1 cellular context compared by ENCODE assay signal in the genomic region with DNA sequence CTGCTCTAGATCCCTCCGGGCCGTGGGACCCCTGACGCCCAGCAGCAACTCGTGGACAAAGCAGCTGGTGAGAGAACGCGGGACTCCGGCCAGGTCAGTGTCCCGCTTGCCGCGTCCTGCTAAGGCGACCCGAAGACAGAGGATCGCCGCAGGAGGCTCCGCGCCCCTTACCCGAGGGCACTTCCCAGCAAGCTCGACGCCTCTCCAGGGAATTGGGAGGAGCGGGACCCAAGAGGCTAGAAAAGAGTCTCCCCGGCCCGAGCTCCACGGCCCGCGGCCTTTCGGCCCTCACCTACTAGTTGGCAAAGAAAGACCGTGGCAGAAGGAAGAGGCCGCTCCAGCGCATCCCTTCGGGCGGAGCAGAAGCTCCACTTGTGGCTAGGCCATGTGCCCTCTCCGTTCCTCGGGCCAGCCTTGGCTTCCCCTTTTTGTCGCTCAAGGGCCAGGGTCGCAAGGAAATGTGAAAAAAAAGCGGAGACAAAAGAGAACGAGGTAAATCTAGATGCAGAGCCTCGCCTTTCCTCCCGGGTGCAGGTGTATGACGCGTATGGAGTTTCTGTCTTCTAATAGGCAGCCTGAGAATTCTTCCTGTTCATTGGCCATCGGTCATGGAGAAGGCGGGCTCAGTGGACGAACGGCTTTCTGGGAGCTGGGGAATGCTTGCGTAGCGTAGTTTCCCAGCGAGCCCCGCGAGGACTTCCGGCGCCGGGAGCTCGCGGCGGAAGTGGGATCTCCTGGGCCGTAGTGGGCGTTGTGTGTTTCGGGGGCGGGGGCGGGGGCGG.
TF ChIP-seq lines count a peak whose summit lies in the region.

Gene ZNF213 (plus strand): TSS at position 692 of the 782 bp plus-strand sequence. CDS start 2,252 bp downstream, outside the sequence.

TF ChIP-seq in HepG2, 621 proteins besides CTCF, POLR2A, EP300 and RAD21 (continued from another document and continues in another):
- peak; percentile 63; the same call in 1 of the 2 replicates for TF ChIP-seq ZNF142 (CRISPR knock-in tag; IDR thresholded peaks at IDR 0.05)
- no peak for TF ChIP-seq SMARCE1 (IDR thresholded peaks at IDR 0.05; ENCODE audit: borderline replicate concordance)
- TF ChIP-seq, protein P1, sequence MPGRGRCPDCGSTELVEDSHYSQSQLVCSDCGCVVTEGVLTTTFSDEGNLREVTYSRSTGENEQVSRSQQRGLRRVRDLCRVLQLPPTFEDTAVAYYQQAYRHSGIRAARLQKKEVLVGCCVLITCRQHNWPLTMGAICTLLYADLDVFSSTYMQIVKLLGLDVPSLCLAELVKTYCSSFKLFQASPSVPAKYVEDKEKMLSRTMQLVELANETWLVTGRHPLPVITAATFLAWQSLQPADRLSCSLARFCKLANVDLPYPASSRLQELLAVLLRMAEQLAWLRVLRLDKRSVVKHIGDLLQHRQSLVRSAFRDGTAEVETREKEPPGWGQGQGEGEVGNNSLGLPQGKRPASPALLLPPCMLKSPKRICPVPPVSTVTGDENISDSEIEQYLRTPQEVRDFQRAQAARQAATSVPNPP (CRISPR knock-in tag; IDR thresholded peaks at IDR 0.05) = 0 out of 2 replicates have a peak, but pooled peaks have one; percentile 49
- no peak for TF ChIP-seq BORCS8-MEF2B (CRISPR knock-in tag; IDR thresholded peaks at IDR 0.05)
- TF ChIP-seq ATF6 (CRISPR knock-in tag; conservative IDR thresholded peaks at IDR 0.05) = no peak
- peak; percentile 90 for TF ChIP-seq POLR2AphosphoS5 (IDR thresholded peaks at IDR 0.05; ENCODE audit: low read depth, low read length)
- no peak for TF ChIP-seq ZNF781 (CRISPR knock-in tag; IDR thresholded peaks at IDR 0.05; ENCODE audit: borderline replicate concordance, not compliant biosample characterization)
- no peak for TF ChIP-seq ZBTB26 (CRISPR knock-in tag; IDR thresholded peaks at IDR 0.05; ENCODE audit: borderline replicate concordance)
- TF ChIP-seq, protein P2, sequence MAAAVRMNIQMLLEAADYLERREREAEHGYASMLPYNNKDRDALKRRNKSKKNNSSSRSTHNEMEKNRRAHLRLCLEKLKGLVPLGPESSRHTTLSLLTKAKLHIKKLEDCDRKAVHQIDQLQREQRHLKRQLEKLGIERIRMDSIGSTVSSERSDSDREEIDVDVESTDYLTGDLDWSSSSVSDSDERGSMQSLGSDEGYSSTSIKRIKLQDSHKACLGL (CRISPR knock-in tag; IDR thresholded peaks at IDR 0.05) = peak; percentile 26; the same call in 1 of the 2 replicates
- TF ChIP-seq TSC22D2 (CRISPR knock-in tag; IDR thresholded peaks at IDR 0.05; ENCODE audit: borderline replicate concordance) = no peak
- no peak for TF ChIP-seq TP53 (CRISPR knock-in tag; conservative IDR thresholded peaks at IDR 0.05)
- peak; percentile 64; the same call in 1 of the 2 replicates for TF ChIP-seq SNAPC4 (CRISPR knock-in tag; IDR thresholded peaks at IDR 0.05)
- TF ChIP-seq DDIT3 (CRISPR knock-in tag; IDR thresholded peaks at IDR 0.05) = no peak
- TF ChIP-seq, protein P3, sequence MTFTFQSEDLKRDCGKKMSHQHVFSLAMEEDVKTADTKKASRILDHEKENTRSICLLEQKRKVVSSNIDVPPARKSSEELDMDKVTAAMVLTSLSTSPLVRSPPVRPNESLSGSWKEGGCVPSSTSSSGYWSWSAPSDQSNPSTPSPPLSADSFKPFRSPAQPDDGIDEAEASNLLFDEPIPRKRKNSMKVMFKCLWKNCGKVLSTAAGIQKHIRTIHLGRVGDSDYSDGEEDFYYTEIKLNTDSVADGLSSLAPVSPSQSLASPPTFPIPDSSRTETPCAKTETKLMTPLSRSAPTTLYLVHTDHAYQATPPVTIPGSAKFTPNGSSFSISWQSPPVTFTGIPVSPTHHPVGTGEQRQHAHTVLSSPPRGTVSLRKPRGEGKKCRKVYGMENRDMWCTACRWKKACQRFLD (CRISPR knock-in tag; IDR thresholded peaks at IDR 0.05; ENCODE audit: borderline replicate concordance) = peak; percentile 31; the same call in 1 of the 2 replicates
- no peak for TF ChIP-seq CBFB (CRISPR knock-in tag; IDR thresholded peaks at IDR 0.05)
- TF ChIP-seq ZNF547 (CRISPR knock-in tag; IDR thresholded peaks at IDR 0.05) = no peak
- TF ChIP-seq NCOA2 (CRISPR knock-in tag; IDR thresholded peaks at IDR 0.05) = no peak
- TF ChIP-seq MTF1 (CRISPR knock-in tag; IDR thresholded peaks at IDR 0.05) = 0 out of 2 replicates have a peak, but pooled peaks have one; percentile 19
- TF ChIP-seq ZNF441 (CRISPR knock-in tag; IDR thresholded peaks at IDR 0.05; ENCODE audit: borderline replicate concordance) = no peak
- no peak for TF ChIP-seq ZNF841 (CRISPR knock-in tag; IDR thresholded peaks at IDR 0.05; ENCODE audit: borderline replicate concordance)
- no peak for TF ChIP-seq ZFP37 (CRISPR knock-in tag; IDR thresholded peaks at IDR 0.05; ENCODE audit: borderline replicate concordance)
- no peak for TF ChIP-seq ZNF138 (CRISPR knock-in tag; IDR thresholded peaks at IDR 0.05; ENCODE audit: low read depth)
- TF ChIP-seq POLR2AphosphoS2 (IDR thresholded peaks at IDR 0.05; ENCODE audit: low read depth, low read length) = 0 out of 2 replicates have a peak, but pooled peaks have one; percentile 41
- 0 out of 2 replicates have a peak, but pooled peaks have one; percentile 10 for TF ChIP-seq MED1 (CRISPR knock-in tag; IDR thresholded peaks at IDR 0.05)
- TF ChIP-seq NBN (conservative IDR thresholded peaks at IDR 0.05) = no peak
- no peak for TF ChIP-seq SETDB1 (CRISPR knock-in tag; IDR thresholded peaks at IDR 0.05; ENCODE audit: borderline replicate concordance)
- TF ChIP-seq MTA1 (CRISPR knock-in tag; IDR thresholded peaks at IDR 0.05; ENCODE audit: borderline replicate concordance) = 0 out of 2 replicates have a peak, but pooled peaks have one; percentile 10
- no peak for TF ChIP-seq BRD4 (CRISPR knock-in tag; IDR thresholded peaks at IDR 0.05)
- no peak for TF ChIP-seq PHF5A (CRISPR knock-in tag; IDR thresholded peaks at IDR 0.05; ENCODE audit: low read depth, unreplicated experiment)
- TF ChIP-seq ZFP36 (IDR thresholded peaks at IDR 0.05; ENCODE audit: borderline replicate concordance, low read depth, low read length, partially characterized antibody) = no peak
- 0 out of 2 replicates have a peak, but pooled peaks have one; percentile 10 for TF ChIP-seq ZBTB33 (CRISPR knock-in tag; IDR thresholded peaks at IDR 0.05)
- TF ChIP-seq ZNF143 (CRISPR knock-in tag; IDR thresholded peaks at IDR 0.05) = peak; percentile 90
- no peak for TF ChIP-seq NFIC (IDR thresholded peaks at IDR 0.05; ENCODE audit: low read length)
- no peak for TF ChIP-seq PCBP2 (optimal IDR thresholded peaks at IDR 0.05; ENCODE audit: low read depth, low read length, poor library complexity, severe bottlenecking)
- TF ChIP-seq ARHGAP35 (CRISPR knock-in tag; IDR thresholded peaks at IDR 0.05; ENCODE audit: borderline replicate concordance) = 0 out of 2 replicates have a peak, but pooled peaks have one; percentile 59
